Comparison of ENCODE assay signal across 33 cellular contexts in genomic region chr1:83418558-83418957, GRCh38.
"Had no signal": no experiment of that assay in that cellular context is flagged by ENCODE, and none has a peak within 500 bp of the region (broad histone marks: within the 10 kb centered on the region; RNA-seq: fewer than 3 reads in every experiment).

No MANE protein-coding gene starts in this region.

- H3K27me3 Mint-ChIP-seq: activated CD8-positive, alpha-beta T cell treated with anti-CD3 and anti-CD28 coated beads for 36 hours; activated T-cell treated with anti-CD3 and anti-CD28 coated beads, Interleukin-2, amount 50 U/mL, for 24 hours; activated T-helper 17 cell treated with anti-CD3 and anti-CD28 coated beads, Interleukin-2, amount 50 U/mL, for 72 hours had no signal

- H3K27ac ChIP-seq: adrenal gland, body of pancreas, breast epithelium, SJCRH30, SK-N-MC had no signal

- H3K4me1 ChIP-seq: adrenal gland, body of pancreas, breast epithelium, SJCRH30 had no signal

- H3K4me3 ChIP-seq: adrenal gland, body of pancreas, breast epithelium, K562, SJCRH30, SK-N-MC had no signal

- H3K27me3 ChIP-seq: adrenal gland, body of pancreas, breast epithelium, SJCRH30 had no signal

- H3K9me3 Mint-ChIP-seq: T-helper 2 cell treated with Interferon-gamma antibody and Interleukin-4, amounts not matched to agents 5 μg/mL and 100 μg/mL, for 36 hours had no signal

- DNase-seq: activated CD4-positive, alpha-beta T cell treated with anti-CD3 and anti-CD28 coated beads for 48 hours; activated CD4-positive, alpha-beta T cell treated with anti-CD3 and anti-CD28 coated beads, Interleukin-2, amount 50 U/mL, for 4 hours; activated CD4-positive, CD25-positive, alpha-beta regulatory T cell treated with anti-CD3 and anti-CD28 coated beads, Interleukin-2, amount 50 U/mL, for 72 hours; activated CD8-positive, alpha-beta T cell treated with anti-CD3 and anti-CD28 coated beads for 36 hours; activated effector memory CD4-positive, alpha-beta T cell treated with anti-CD3 and anti-CD28 coated beads, Interleukin-2, amount 50 U/mL, for 16 hours; activated naive CD4-positive, alpha-beta T cell; activated naive CD4-positive, alpha-beta T cell treated with anti-CD3 and anti-CD28 coated beads, Interleukin-2, amount 50 U/mL, for 16 hours; activated T-cell treated with anti-CD3 and anti-CD28 coated beads, Interleukin-2, amount 50 U/mL, for 24 hours; adrenal gland; body of pancreas; caudate nucleus; cerebellar nuclear complex; IMR-90; NCI-H1092 treated with DMSO at 0.1 percent for 48 hours; NCI-H1417; NCI-H146; NCI-H187; NCI-H2029 treated with DMSO at 0.1 percent for 48 hours; NCI-H2171 treated with DMSO at 0.1 percent for 48 hours; NCI-H226; NCI-H446 treated with DMSO at 0.1 percent for 48 hours; NCI-H524; NCI-H69; NCI-H82; SHP77; SJCRH30 had no signal

- H3K9me3 ChIP-seq: adrenal gland, body of pancreas, breast epithelium, SJCRH30 had no signal

- H3K27ac Mint-ChIP-seq: activated CD8-positive, alpha-beta T cell treated with anti-CD3 and anti-CD28 coated beads for 36 hours; activated T-cell treated with anti-CD3 and anti-CD28 coated beads, Interleukin-2, amount 50 U/mL, for 24 hours; activated T-helper 17 cell treated with anti-CD3 and anti-CD28 coated beads, Interleukin-2, amount 50 U/mL, for 72 hours; T-helper 1 cell treated with Interleukin-12 subunit alpha and Interleukin-12 subunit beta and Interleukin-4 antibody, amounts not matched to agents 30 μg/mL and 1 μg/mL, for 36 hours; T-helper 2 cell treated with Interferon-gamma antibody and Interleukin-4, amounts not matched to agents 5 μg/mL and 100 μg/mL, for 36 hours had no signal

- H3K36me3 ChIP-seq: adrenal gland, breast epithelium, SJCRH30 had no signal

- ATAC-seq: activated CD8-positive, alpha-beta T cell treated with anti-CD3 and anti-CD28 coated beads for 36 hours; activated T-helper 17 cell treated with anti-CD3 and anti-CD28 coated beads, Interleukin-2, amount 50 U/mL, for 72 hours; body of pancreas; K562; Panc1 had no signal

- H3K4me3 Mint-ChIP-seq: activated CD8-positive, alpha-beta T cell treated with anti-CD3 and anti-CD28 coated beads for 36 hours; activated T-cell treated with anti-CD3 and anti-CD28 coated beads, Interleukin-2, amount 50 U/mL, for 24 hours; activated T-helper 17 cell treated with anti-CD3 and anti-CD28 coated beads, Interleukin-2, amount 50 U/mL, for 72 hours; T-helper 1 cell treated with Interleukin-12 subunit alpha and Interleukin-12 subunit beta and Interleukin-4 antibody, amounts not matched to agents 30 μg/mL and 1 μg/mL, for 36 hours; T-helper 2 cell treated with Interferon-gamma antibody and Interleukin-4, amounts not matched to agents 5 μg/mL and 100 μg/mL, for 36 hours had no signal

- H3K4me1 Mint-ChIP-seq: activated T-helper 17 cell treated with anti-CD3 and anti-CD28 coated beads, Interleukin-2, amount 50 U/mL, for 72 hours had no signal
